ENCODE assay signal across 1 cellular context in genomic region chr7:81583090-81583489, GRCh38.
TF ChIP-seq lines count a peak whose summit lies in the region.

No MANE protein-coding gene starts in this region.

TF ChIP-seq in GM23338, 12 proteins besides CTCF, POLR2A, EP300 and RAD21:
- TF ChIP-seq, protein P1, sequence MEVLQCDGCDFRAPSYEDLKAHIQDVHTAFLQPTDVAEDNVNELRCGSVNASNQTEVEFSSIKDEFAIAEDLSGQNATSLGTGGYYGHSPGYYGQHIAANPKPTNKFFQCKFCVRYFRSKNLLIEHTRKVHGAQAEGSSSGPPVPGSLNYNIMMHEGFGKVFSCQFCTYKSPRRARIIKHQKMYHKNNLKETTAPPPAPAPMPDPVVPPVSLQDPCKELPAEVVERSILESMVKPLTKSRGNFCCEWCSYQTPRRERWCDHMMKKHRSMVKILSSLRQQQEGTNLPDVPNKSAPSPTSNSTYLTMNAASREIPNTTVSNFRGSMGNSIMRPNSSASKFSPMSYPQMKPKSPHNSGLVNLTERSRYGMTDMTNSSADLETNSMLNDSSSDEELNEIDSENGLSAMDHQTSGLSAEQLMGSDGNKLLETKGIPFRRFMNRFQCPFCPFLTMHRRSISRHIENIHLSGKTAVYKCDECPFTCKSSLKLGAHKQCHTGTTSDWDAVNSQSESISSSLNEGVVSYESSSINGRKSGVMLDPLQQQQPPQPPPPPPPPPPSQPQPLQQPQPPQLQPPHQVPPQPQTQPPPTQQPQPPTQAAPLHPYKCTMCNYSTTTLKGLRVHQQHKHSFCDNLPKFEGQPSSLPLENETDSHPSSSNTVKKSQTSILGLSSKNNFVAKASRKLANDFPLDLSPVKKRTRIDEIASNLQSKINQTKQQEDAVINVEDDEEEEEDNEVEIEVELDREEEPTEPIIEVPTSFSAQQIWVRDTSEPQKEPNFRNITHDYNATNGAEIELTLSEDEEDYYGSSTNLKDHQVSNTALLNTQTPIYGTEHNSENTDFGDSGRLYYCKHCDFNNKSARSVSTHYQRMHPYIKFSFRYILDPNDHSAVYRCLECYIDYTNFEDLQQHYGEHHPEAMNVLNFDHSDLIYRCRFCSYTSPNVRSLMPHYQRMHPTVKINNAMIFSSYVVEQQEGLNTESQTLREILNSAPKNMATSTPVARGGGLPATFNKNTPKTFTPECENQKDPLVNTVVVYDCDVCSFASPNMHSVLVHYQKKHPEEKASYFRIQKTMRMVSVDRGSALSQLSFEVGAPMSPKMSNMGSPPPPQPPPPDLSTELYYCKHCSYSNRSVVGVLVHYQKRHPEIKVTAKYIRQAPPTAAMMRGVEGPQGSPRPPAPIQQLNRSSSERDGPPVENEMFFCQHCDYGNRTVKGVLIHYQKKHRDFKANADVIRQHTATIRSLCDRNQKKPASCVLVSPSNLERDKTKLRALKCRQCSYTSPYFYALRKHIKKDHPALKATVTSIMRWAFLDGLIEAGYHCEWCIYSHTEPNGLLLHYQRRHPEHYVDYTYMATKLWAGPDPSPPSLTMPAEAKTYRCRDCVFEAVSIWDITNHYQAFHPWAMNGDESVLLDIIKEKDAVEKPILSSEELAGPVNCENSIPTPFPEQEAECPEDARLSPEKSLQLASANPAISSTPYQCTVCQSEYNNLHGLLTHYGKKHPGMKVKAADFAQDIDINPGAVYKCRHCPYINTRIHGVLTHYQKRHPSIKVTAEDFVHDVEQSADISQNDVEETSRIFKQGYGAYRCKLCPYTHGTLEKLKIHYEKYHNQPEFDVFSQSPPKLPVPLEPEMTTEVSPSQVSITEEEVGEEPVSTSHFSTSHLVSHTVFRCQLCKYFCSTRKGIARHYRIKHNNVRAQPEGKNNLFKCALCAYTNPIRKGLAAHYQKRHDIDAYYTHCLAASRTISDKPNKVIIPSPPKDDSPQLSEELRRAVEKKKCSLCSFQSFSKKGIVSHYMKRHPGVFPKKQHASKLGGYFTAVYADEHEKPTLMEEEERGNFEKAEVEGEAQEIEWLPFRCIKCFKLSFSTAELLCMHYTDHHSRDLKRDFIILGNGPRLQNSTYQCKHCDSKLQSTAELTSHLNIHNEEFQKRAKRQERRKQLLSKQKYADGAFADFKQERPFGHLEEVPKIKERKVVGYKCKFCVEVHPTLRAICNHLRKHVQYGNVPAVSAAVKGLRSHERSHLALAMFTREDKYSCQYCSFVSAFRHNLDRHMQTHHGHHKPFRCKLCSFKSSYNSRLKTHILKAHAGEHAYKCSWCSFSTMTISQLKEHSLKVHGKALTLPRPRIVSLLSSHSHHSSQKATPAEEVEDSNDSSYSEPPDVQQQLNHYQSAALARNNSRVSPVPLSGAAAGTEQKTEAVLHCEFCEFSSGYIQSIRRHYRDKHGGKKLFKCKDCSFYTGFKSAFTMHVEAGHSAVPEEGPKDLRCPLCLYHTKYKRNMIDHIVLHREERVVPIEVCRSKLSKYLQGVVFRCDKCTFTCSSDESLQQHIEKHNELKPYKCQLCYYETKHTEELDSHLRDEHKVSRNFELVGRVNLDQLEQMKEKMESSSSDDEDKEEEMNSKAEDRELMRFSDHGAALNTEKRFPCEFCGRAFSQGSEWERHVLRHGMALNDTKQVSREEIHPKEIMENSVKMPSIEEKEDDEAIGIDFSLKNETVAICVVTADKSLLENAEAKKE (CRISPR knock-in tag; IDR thresholded peaks at IDR 0.05), result no peak
- TF ChIP-seq EZH2 (IDR thresholded peaks at IDR 0.05; ENCODE audit: low read depth, unreplicated experiment), result no peak
- TF ChIP-seq CREB1 (CRISPR knock-in tag; IDR thresholded peaks at IDR 0.05; ENCODE audit: low read depth), result no peak
- TF ChIP-seq EZH2phosphoT487 (IDR thresholded peaks at IDR 0.05; ENCODE audit: unreplicated experiment), result no peak
- TF ChIP-seq ZNF114 (CRISPR knock-in tag; IDR thresholded peaks at IDR 0.05), result no peak
- TF ChIP-seq ZNF331 (CRISPR knock-in tag; IDR thresholded peaks at IDR 0.05; ENCODE audit: low read depth), result no peak
- TF ChIP-seq REST (IDR thresholded peaks at IDR 0.05; ENCODE audit: unreplicated experiment), result no peak
